In the genomic region with DNA sequence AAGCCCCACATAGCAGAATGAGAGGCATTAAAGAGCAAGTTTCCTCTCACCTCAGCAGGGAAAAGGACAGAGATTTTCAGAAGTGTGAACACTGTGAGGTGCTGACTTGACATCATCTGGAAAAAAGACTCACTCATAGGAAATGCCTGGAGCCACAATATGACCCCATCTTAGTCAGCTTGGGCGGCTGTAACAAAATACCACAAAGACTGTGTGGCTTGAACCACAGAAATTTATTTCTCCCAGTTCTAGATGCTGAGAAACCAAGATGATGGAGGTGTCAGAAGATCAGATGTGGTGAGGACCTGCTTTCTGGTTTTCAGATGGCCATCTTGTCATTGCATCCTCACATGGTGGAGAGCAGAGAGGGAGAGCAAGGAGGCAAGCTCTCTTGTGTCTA, we compare ENCODE assay signal across 11 cellular contexts.
DNase-seq lines count a peak whose midpoint lies in the region; ATAC-seq and TF ChIP-seq lines count a peak whose summit lies in the region.
"Had no signal": no experiment of that assay in that cellular context is flagged by ENCODE, and none has a peak within 500 bp of the region (broad histone marks: within the 10 kb centered on the region; RNA-seq: fewer than 3 reads in every experiment).

No MANE protein-coding gene starts in this region.

- no peaks in the 10 kb centered on the region for H3K27me3 ChIP-seq in heart left ventricle

- ATAC-seq in HG03439 (IDR thresholded peaks at IDR 0.05; ENCODE audit: unreplicated experiment) (no peak), heart left ventricle (no peak), HG03460 (IDR thresholded peaks at IDR 0.05; ENCODE audit: unreplicated experiment) (no peak)
- ATAC-seq: left ventricle myocardium superior had no signal

- WGBS in heart left ventricle, 4 donors = 72 to 100% (median 89%) methylated on average over 1 of the region's 1 CpG

- H3K4me3 Mint-ChIP-seq in activated T-helper 2 cell treated with anti-CD3 and anti-CD28 coated beads, Interferon-gamma antibody, Interleukin-2, Interleukin-4, amounts not matched to agents 10 μg/mL and 5 μg/mL and 100 μg/mL, durations not matched to agents 14 hours and 24 hours and 36 hours (ENCODE audit: low read depth) = no peak overlapping the region
- H3K4me3 Mint-ChIP-seq in immature natural killer cell = peak overlapping the region in 2 of 5 donors; percentile 40 to 46

- peaks cover 37% of the 10 kb centered on the region for H3K9me3 Mint-ChIP-seq in activated T-helper 2 cell treated with anti-CD3 and anti-CD28 coated beads, Interferon-gamma antibody, Interleukin-2, Interleukin-4, amounts not matched to agents 10 μg/mL and 5 μg/mL and 100 μg/mL, durations not matched to agents 14 hours and 24 hours and 36 hours
- peaks cover 0 to 4% (median 0%) of the 10 kb centered on the region in 6 donors for H3K9me3 Mint-ChIP-seq in immature natural killer cell

- H3K4me1 ChIP-seq in heart left ventricle = no peaks in the 10 kb centered on the region

- H3K27me3 Mint-ChIP-seq in activated T-helper 2 cell treated with anti-CD3 and anti-CD28 coated beads, Interferon-gamma antibody, Interleukin-2, Interleukin-4, amounts not matched to agents 10 μg/mL and 5 μg/mL and 100 μg/mL, durations not matched to agents 14 hours and 24 hours and 36 hours (ENCODE audit: low read depth) = no peaks in the 10 kb centered on the region
- peaks cover 0 to 11% (median 9%) of the 10 kb centered on the region in 3 donors for H3K27me3 Mint-ChIP-seq in immature natural killer cell (ENCODE audit: low read depth in 3 of 3)

- no peak for TF ChIP-seq POLR2A in heart left ventricle (IDR thresholded peaks at IDR 0.05)

- no peak for TF ChIP-seq CTCF in AG09309 (IDR thresholded peaks at IDR 0.05; ENCODE audit: control insufficient read depth, insufficient read depth, low read depth, low read length, missing control alignments)
- TF ChIP-seq CTCF in heart left ventricle (IDR thresholded peaks at IDR 0.05) = no peak

- DNase-seq in AG09309 (ENCODE audit: low read depth) = peak; percentile 82
- DNase-seq in HS-5 (ENCODE audit: low read depth) = peak; percentile 75
- peak; percentile 20 for DNase-seq in activated T-helper 2 cell treated with anti-CD3 and anti-CD28 coated beads, Interferon-gamma antibody, Interleukin-2, Interleukin-4, amounts not matched to agents 10 μg/mL and 5 μg/mL and 100 μg/mL, durations not matched to agents 14 hours and 24 hours and 36 hours (ENCODE audit: low spot score)
- peak; percentile 23 to 52 (median 43) for DNase-seq in immature natural killer cell
- no peak for DNase-seq in NCI-H510A treated with DMSO at 0.1 percent for 48 hours (lab: John Stamatoyannopoulos, UW)
- DNase-seq in heart left ventricle = no peak
- DNase-seq: activated effector memory CD4-positive, alpha-beta T cell treated with anti-CD3 and anti-CD28 coated beads, Interleukin-2, amount 50 U/mL, for 16 hours; left ventricle myocardium superior; NCI-H1048 had no signal

- H3K9me3 ChIP-seq in heart left ventricle = no peaks in the 10 kb centered on the region

- H3K4me3 ChIP-seq in AG09309 (ENCODE audit: control insufficient read depth, low read depth, low read length) (no peak overlapping the region), heart left ventricle (no peak overlapping the region)

- H3K27ac ChIP-seq in heart left ventricle = no peak overlapping the region

- no peaks in the 10 kb centered on the region for H3K36me3 ChIP-seq in heart left ventricle

- peaks cover 50% of the 10 kb centered on the region for H3K4me1 Mint-ChIP-seq in activated T-helper 2 cell treated with anti-CD3 and anti-CD28 coated beads, Interferon-gamma antibody, Interleukin-2, Interleukin-4, amounts not matched to agents 10 μg/mL and 5 μg/mL and 100 μg/mL, durations not matched to agents 14 hours and 24 hours and 36 hours (ENCODE audit: low read depth)
- H3K4me1 Mint-ChIP-seq in immature natural killer cell = peaks cover 21 to 23% of the 10 kb centered on the region in 2 donors

- intact Hi-C loops in activated T-helper 2 cell treated with anti-CD3 and anti-CD28 coated beads, Interferon-gamma antibody, Interleukin-2, Interleukin-4, amounts not matched to agents 10 μg/mL and 5 μg/mL and 100 μg/mL, durations not matched to agents 14 hours and 24 hours and 36 hours (cut with micrococcal nuclease) = loop anchor here (2.0 to 10.0 kb wide), 6 partner anchors 57 to 1903 kb away; no protein-coding TSS in a partner anchor
- intact Hi-C loops in heart left ventricle (cut with DNase I) = loop anchor here in 2 of 10 donors (10.0 kb wide), 1 partner anchor 353 kb away; the partner anchor contains the start of gene STXBP5 (in 2 of the 2)

- H3K27ac Mint-ChIP-seq in activated T-helper 2 cell treated with anti-CD3 and anti-CD28 coated beads, Interferon-gamma antibody, Interleukin-2, Interleukin-4, amounts not matched to agents 10 μg/mL and 5 μg/mL and 100 μg/mL, durations not matched to agents 14 hours and 24 hours and 36 hours = peak overlapping the region; percentile 79
- peak overlapping the region in 2 of 6 donors; percentile 18 to 49 for H3K27ac Mint-ChIP-seq in immature natural killer cell

- peaks cover 3% of the 10 kb centered on the region for H3K36me3 Mint-ChIP-seq in activated T-helper 2 cell treated with anti-CD3 and anti-CD28 coated beads, Interferon-gamma antibody, Interleukin-2, Interleukin-4, amounts not matched to agents 10 μg/mL and 5 μg/mL and 100 μg/mL, durations not matched to agents 14 hours and 24 hours and 36 hours (ENCODE audit: low read depth)
- no peaks in the 10 kb centered on the region for H3K36me3 Mint-ChIP-seq in immature natural killer cell

Comparison
In these comparisons a context has a peak if more than half of its experiments do, and no peak if none do; other contexts are left out.
1. DNase-seq: peak in AG09309 (single experiment), HS-5 (single experiment), activated T-helper 2 cell treated with anti-CD3 and anti-CD28 coated beads, Interferon-gamma antibody, Interleukin-2, Interleukin-4, amounts not matched to agents 10 μg/mL and 5 μg/mL and 100 μg/mL, durations not matched to agents 14 hours and 24 hours and 36 hours (single experiment) and immature natural killer cell (3 of 3); none in NCI-H510A treated with DMSO at 0.1 percent for 48 hours (single experiment) and heart left ventricle (0 of 5).